ENCODE assay signal across 8 cellular contexts in genomic region chr9:136841646-136842379, GRCh38. TPM values are rescaled to one million over a fixed set of nuclear protein-coding genes. Genes with fewer than 3 reads are reported as not detected.
DNase-seq lines count a peak whose midpoint lies in the region; TF ChIP-seq lines count a peak whose summit lies in the region.
"Not testable (repeated sequence)": the region's sequence is repeated elsewhere in the genome, so short reads cannot be mapped to it uniquely, and the experiment has no call there.

No MANE protein-coding gene starts in this region.

- H3K4me1 ChIP-seq in CD8-positive, alpha-beta memory T cell (ENCODE audit: insufficient read depth, low read length) = peaks cover 14% of the 10 kb centered on the region
- H3K4me1 ChIP-seq in HUES6 (ENCODE audit: control insufficient read depth, insufficient read depth, low read length) (peaks cover 30% of the 10 kb centered on the region), neural progenitor cell (peaks cover 23% of the 10 kb centered on the region), suprapubic skin (peaks cover 64% of the 10 kb centered on the region)
- H3K4me1 ChIP-seq in iPS-15b (ENCODE audit: control insufficient read depth, insufficient read depth, low read length) = not testable (repeated sequence)

- H3K27me3 Mint-ChIP-seq in CD8-positive, alpha-beta memory T cell = peaks cover 7 to 13% of the 10 kb centered on the region in 2 donors
- H3K27me3 Mint-ChIP-seq in activated CD4-positive, alpha-beta memory T cell treated with anti-CD3 and anti-CD28 coated beads, Interleukin-2, amount 10 ng/mL, durations not matched to agents 7 days and 5 days = not testable (repeated sequence)
- H3K27me3 Mint-ChIP-seq in neural progenitor cell (ENCODE audit: insufficient read depth, low read depth) = peaks cover 17% of the 10 kb centered on the region

- peak overlapping the region in 7 of 8 donors; percentile 37 to 79 (median 58) for H3K27ac Mint-ChIP-seq in CD8-positive, alpha-beta memory T cell
- peak overlapping the region; percentile 64 for H3K27ac Mint-ChIP-seq in activated CD4-positive, alpha-beta memory T cell treated with anti-CD3 and anti-CD28 coated beads, Interleukin-2, amount 10 ng/mL, durations not matched to agents 7 days and 5 days
- not testable (repeated sequence) for H3K27ac Mint-ChIP-seq in neural progenitor cell

- not testable (repeated sequence) for H3K27me3 ChIP-seq in CD8-positive, alpha-beta memory T cell (ENCODE audit: insufficient read depth, low read length, poor library complexity, severe bottlenecking); HUES6 (ENCODE audit: control insufficient read depth, insufficient read depth, low read length); iPS-15b (ENCODE audit: control insufficient read depth, insufficient read depth, low read length)
- H3K27me3 ChIP-seq in neural progenitor cell = peaks cover 16% of the 10 kb centered on the region
- peaks cover 34% of the 10 kb centered on the region for H3K27me3 ChIP-seq in suprapubic skin

- peak overlapping the region; percentile 86 to 96 (median 88) for H3K4me3 Mint-ChIP-seq in CD8-positive, alpha-beta memory T cell
- peak overlapping the region; percentile 84 for H3K4me3 Mint-ChIP-seq in activated CD4-positive, alpha-beta memory T cell treated with anti-CD3 and anti-CD28 coated beads, Interleukin-2, amount 10 ng/mL, durations not matched to agents 7 days and 5 days
- H3K4me3 Mint-ChIP-seq in neural progenitor cell = peak overlapping the region; percentile 78

- not testable (repeated sequence) for H3K9ac ChIP-seq in HUES6 (ENCODE audit: low read length); iPS-15b (ENCODE audit: low read depth, low read length); neural progenitor cell

- H3K36me3 Mint-ChIP-seq in CD8-positive, alpha-beta memory T cell = peaks cover 0 to 18% (median 0%) of the 10 kb centered on the region in 3 donors
- H3K36me3 Mint-ChIP-seq in activated CD4-positive, alpha-beta memory T cell treated with anti-CD3 and anti-CD28 coated beads, Interleukin-2, amount 10 ng/mL, durations not matched to agents 7 days and 5 days (ENCODE audit: low read depth) = peaks cover 11% of the 10 kb centered on the region
- not testable (repeated sequence) for H3K36me3 Mint-ChIP-seq in neural progenitor cell

- H3F3A ChIP-seq in neural progenitor cell (ENCODE audit: low read depth) = peaks cover 26% of the 10 kb centered on the region

- H3K4me3 ChIP-seq in CD8-positive, alpha-beta memory T cell (ENCODE audit: low read length); neural progenitor cell: not testable (repeated sequence)
- H3K4me3 ChIP-seq in HUES6 (ENCODE audit: low read depth, low read length) = peak overlapping the region; percentile 34; the same call in 1 of the 2 replicates
- H3K4me3 ChIP-seq in iPS-15b (ENCODE audit: low read depth, low read length) = peak overlapping the region; percentile 30
- peak overlapping the region; percentile 48 for H3K4me3 ChIP-seq in suprapubic skin

- 0% methylated on average over 1 of the region's 16 CpGs for WGBS in suprapubic skin

- not testable (repeated sequence) for H3K9me3 ChIP-seq in CD8-positive, alpha-beta memory T cell (ENCODE audit: low read length); HUES6 (ENCODE audit: control insufficient read depth, insufficient read depth, low read depth, low read length); iPS-15b (ENCODE audit: control insufficient read depth, insufficient read depth, low read length); neural progenitor cell (ENCODE audit: low read depth); suprapubic skin

- H3K27ac ChIP-seq in CD8-positive, alpha-beta memory T cell (ENCODE audit: low read depth, low read length); HUES6 (ENCODE audit: low read depth, low read length); neural progenitor cell; suprapubic skin: not testable (repeated sequence)
- H3K27ac ChIP-seq in caudate nucleus (ENCODE audit: low read depth, low read length) = peak overlapping the region; percentile 86

- CTCF ChIA-PET in CD8-positive, alpha-beta memory T cell (lab: Charles Lee) = interaction anchor here (0.6 to 4.9 kb wide), 33 partner anchors 9 to 315 kb away, joined by 3 to 45 read pairs (median 4); partner anchors contain the start of genes CLIC3, MAMDC4, NPDC1 and RABL6
- CTCF ChIA-PET in activated CD4-positive, alpha-beta memory T cell treated with anti-CD3 and anti-CD28 coated beads, Interleukin-2, amount 10 ng/mL, durations not matched to agents 7 days and 5 days (lab: Charles Lee) = interaction anchor here (0.8 to 2.8 kb wide), 31 partner anchors 10 to 395 kb away, joined by 3 to 34 read pairs (median 5); partner anchors contain the start of genes FUT7, PAXX, RABL6 and TMEM141

- TF ChIP-seq POLR2A in suprapubic skin (IDR thresholded peaks at IDR 0.05) = not testable (repeated sequence)

- not testable (repeated sequence) for H3K79me2 ChIP-seq in neural progenitor cell (ENCODE audit: low read depth)

- not testable (repeated sequence) for TF ChIP-seq CTCF in neural progenitor cell (IDR thresholded peaks at IDR 0.05); suprapubic skin (IDR thresholded peaks at IDR 0.05)

- peaks cover 40% of the 10 kb centered on the region for H4K20me1 ChIP-seq in neural progenitor cell (ENCODE audit: low read depth)

- not testable (repeated sequence) for H3K36me3 ChIP-seq in CD8-positive, alpha-beta memory T cell (ENCODE audit: insufficient read depth, low read length); neural progenitor cell
- H3K36me3 ChIP-seq in HUES6 (ENCODE audit: control insufficient read depth, insufficient read depth, low read length) (peaks cover 26% of the 10 kb centered on the region), iPS-15b (ENCODE audit: control insufficient read depth, insufficient read depth, low read length) (peaks cover 19% of the 10 kb centered on the region), suprapubic skin (peaks cover 32% of the 10 kb centered on the region)

- H3K4me1 Mint-ChIP-seq in CD8-positive, alpha-beta memory T cell = peaks cover 8 to 22% (median 14%) of the 10 kb centered on the region in 3 donors
- peaks cover 20% of the 10 kb centered on the region for H3K4me1 Mint-ChIP-seq in activated CD4-positive, alpha-beta memory T cell treated with anti-CD3 and anti-CD28 coated beads, Interleukin-2, amount 10 ng/mL, durations not matched to agents 7 days and 5 days
- peaks cover 23% of the 10 kb centered on the region for H3K4me1 Mint-ChIP-seq in neural progenitor cell

- POLR2A ChIA-PET in CD8-positive, alpha-beta memory T cell (lab: Charles Lee) = interaction anchor here (0.6 to 2.2 kb wide), 5 partner anchors 20 to 193 kb away, joined by 3 to 9 read pairs (median 4); no protein-coding TSS in a partner anchor
- POLR2A ChIA-PET in activated CD4-positive, alpha-beta memory T cell treated with anti-CD3 and anti-CD28 coated beads, Interleukin-2, amount 10 ng/mL, durations not matched to agents 7 days and 5 days (lab: Charles Lee) = interaction anchor here (0.7 to 1.8 kb wide), 10 partner anchors 13 to 399 kb away, joined by 3 to 10 read pairs (median 4); partner anchors contain the start of genes EDF1, FBXW5, RABL6 and TUBB4B

- peak overlapping the region; percentile 64 for H3K4me2 ChIP-seq in neural progenitor cell

- H2AFZ ChIP-seq in neural progenitor cell (replicated peaks) = not testable (repeated sequence)

- DNase-seq in CD8-positive, alpha-beta memory T cell; activated CD4-positive, alpha-beta memory T cell treated with anti-CD3 and anti-CD28 coated beads, Interleukin-2, amount 10 ng/mL, durations not matched to agents 7 days and 5 days; neural progenitor cell (ENCODE audit: low spot score); suprapubic skin (ENCODE audit: low spot score in 2 of 2): not testable (repeated sequence)
- peak; percentile 49 for DNase-seq in NCI-H82 (lab: John Stamatoyannopoulos, UW)
- DNase-seq in caudate nucleus (lab: John Stamatoyannopoulos, UW) = peak in 4 of 61 donors; percentile 50 to 97 (median 66)

- not testable (repeated sequence) for TF ChIP-seq EP300 in suprapubic skin (IDR thresholded peaks at IDR 0.05)

- not testable (repeated sequence) for H3K9me3 Mint-ChIP-seq in CD8-positive, alpha-beta memory T cell; activated CD4-positive, alpha-beta memory T cell treated with anti-CD3 and anti-CD28 coated beads, Interleukin-2, amount 10 ng/mL, durations not matched to agents 7 days and 5 days; neural progenitor cell

RNA-seq across cellular contexts. Expression of gene AJM1, which starts 0.5 kb away (rescaled TPM):
- 1 to 10 TPM; 3.2 TPM for total RNA-seq in CD8-positive, alpha-beta memory T cell
- polyA plus RNA-seq in CD8-positive, alpha-beta memory T cell = 0.39 TPM
- 1 to 10 TPM; 8.7 TPM for total RNA-seq in activated CD4-positive, alpha-beta memory T cell treated with anti-CD3 and anti-CD28 coated beads, Interleukin-2, amount 10 ng/mL, durations not matched to agents 7 days and 5 days
- 0.77 TPM in 1 of 2 replicates, not detected in the other for total RNA-seq in neural progenitor cell (ENCODE audit: low replicate concordance)
- total RNA-seq in suprapubic skin = 1 to 10 TPM; 1.6 to 3.1 (median 2.2) TPM

RNA-seq across cellular contexts. Expression of gene PHPT1, which starts 7.4 kb away (rescaled TPM):
- total RNA-seq in CD8-positive, alpha-beta memory T cell = 100 to 1,000 TPM; 108 to 110 TPM
- 100.0 TPM for polyA plus RNA-seq in CD8-positive, alpha-beta memory T cell
- total RNA-seq in activated CD4-positive, alpha-beta memory T cell treated with anti-CD3 and anti-CD28 coated beads, Interleukin-2, amount 10 ng/mL, durations not matched to agents 7 days and 5 days = 10 to 100 TPM; 82.3 to 85.4 TPM
- total RNA-seq in neural progenitor cell (ENCODE audit: low replicate concordance) = 58.8 and 110 TPM in 2 replicates
- total RNA-seq in suprapubic skin = 10 to 100 TPM; 41.9 to 64.2 (median 46.6) TPM

RNA-seq across cellular contexts. Expression of gene MAMDC4, which starts 10.3 kb away (rescaled TPM):
- 10 to 100 TPM; 12.2 to 12.9 TPM for total RNA-seq in CD8-positive, alpha-beta memory T cell
- polyA plus RNA-seq in CD8-positive, alpha-beta memory T cell = not detected
- 10 to 100 TPM; 12.5 to 13.6 TPM for total RNA-seq in activated CD4-positive, alpha-beta memory T cell treated with anti-CD3 and anti-CD28 coated beads, Interleukin-2, amount 10 ng/mL, durations not matched to agents 7 days and 5 days
- total RNA-seq in neural progenitor cell (ENCODE audit: low replicate concordance) = 2.6 and 8.3 TPM in 2 replicates
- total RNA-seq in suprapubic skin = 1 to 10 TPM; 1.3 to 3.9 (median 1.8) TPM

RNA-seq across cellular contexts. Expression of gene EDF1, which starts 24.3 kb away (rescaled TPM):
- 100 to 1,000 TPM; 354 to 356 TPM for total RNA-seq in CD8-positive, alpha-beta memory T cell
- polyA plus RNA-seq in CD8-positive, alpha-beta memory T cell = 476 TPM
- total RNA-seq in activated CD4-positive, alpha-beta memory T cell treated with anti-CD3 and anti-CD28 coated beads, Interleukin-2, amount 10 ng/mL, durations not matched to agents 7 days and 5 days = 100 to 1,000 TPM; 301 to 316 TPM
- total RNA-seq in neural progenitor cell (ENCODE audit: low replicate concordance) (269 and 293 TPM in 2 replicates), suprapubic skin (100 to 1,000 TPM; 236 to 328 (median 311) TPM)

RNA-seq across cellular contexts. Expression of gene RABL6, which starts 34.1 kb away (rescaled TPM):
- total RNA-seq in CD8-positive, alpha-beta memory T cell = 100 to 1,000 TPM in 1 of 2 experiments, 10 to 100 TPM in 1; 98.2 to 106 TPM
- polyA plus RNA-seq in CD8-positive, alpha-beta memory T cell = 20.9 TPM
- 10 to 100 TPM; 96.0 to 96.2 TPM for total RNA-seq in activated CD4-positive, alpha-beta memory T cell treated with anti-CD3 and anti-CD28 coated beads, Interleukin-2, amount 10 ng/mL, durations not matched to agents 7 days and 5 days
- total RNA-seq in neural progenitor cell (ENCODE audit: low replicate concordance) = 71.2 and 148 TPM in 2 replicates
- 10 to 100 TPM; 54.2 to 70.7 (median 61.0) TPM for total RNA-seq in suprapubic skin
